In genomic region chr10:129332476-129332875, GRCh38 we compare ENCODE assay signal across 1 cellular context.
TF ChIP-seq lines count a peak whose summit lies in the region.

No MANE protein-coding gene starts in this region.

TF ChIP-seq in SK-N-SH treated with all-trans-retinoic acid at 6 μM for 48 hours, 23 proteins besides CTCF, POLR2A, EP300 and RAD21 (continued from another document):
- TF ChIP-seq CSRNP3 (CRISPR knock-in tag; IDR thresholded peaks at IDR 0.05) (no peak), OSR1 (CRISPR knock-in tag; IDR thresholded peaks at IDR 0.05) (no peak), PATZ1 (CRISPR knock-in tag; IDR thresholded peaks at IDR 0.05; ENCODE audit: borderline replicate concordance) (no peak), GLIS3 (CRISPR knock-in tag; IDR thresholded peaks at IDR 0.05) (no peak), ESRRG (CRISPR knock-in tag; IDR thresholded peaks at IDR 0.05) (no peak)
TF ChIP-seq in SK-N-SH treated with all-trans-retinoic acid at 6 μM for 48 hours: peak in this region for 0.
